Comparison of ENCODE assay signal across 8 cellular contexts in the genomic region with DNA sequence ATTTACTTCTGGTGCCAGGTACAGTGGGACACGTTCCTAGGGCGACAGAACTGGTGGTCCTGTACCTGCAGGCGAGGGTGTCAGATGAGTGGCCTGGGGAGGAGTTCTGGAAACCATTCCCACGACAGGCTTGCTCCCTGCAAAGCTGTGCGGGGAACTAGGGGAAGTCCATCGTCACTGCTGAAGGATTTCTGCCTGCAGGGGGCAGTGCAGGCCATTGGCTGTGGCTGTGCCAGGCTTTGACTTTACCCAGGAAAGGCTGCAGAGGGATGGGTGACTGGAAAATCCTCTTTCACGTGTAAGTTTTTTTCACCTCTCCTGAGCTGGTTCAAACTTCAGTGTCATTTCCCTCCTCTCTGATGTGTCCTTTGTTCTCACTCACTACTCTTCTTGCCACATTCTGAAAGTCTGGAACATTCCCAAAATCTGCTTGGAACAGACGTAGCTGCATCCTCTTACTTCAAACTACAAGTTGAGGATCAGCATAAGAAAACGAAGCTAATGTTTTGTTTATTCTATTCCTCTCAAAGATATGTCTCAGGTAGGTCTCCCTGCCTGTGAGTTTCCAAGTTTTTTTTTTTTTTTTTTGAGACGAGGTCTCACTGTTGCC.
DNase-seq lines count a peak whose midpoint lies in the region; ATAC-seq and TF ChIP-seq lines count a peak whose summit lies in the region.

No MANE protein-coding gene starts in this region.

- H3K27ac ChIP-seq in upper lobe of left lung = no peak overlapping the region

- TF ChIP-seq EP300 in upper lobe of left lung (IDR thresholded peaks at IDR 0.05) = no peak

- TF ChIP-seq POLR2A in upper lobe of left lung (IDR thresholded peaks at IDR 0.05) = no peak

- no peaks in the 10 kb centered on the region for H3K36me3 ChIP-seq in BJ (ENCODE audit: control insufficient read depth, insufficient read depth, low read length)
- no peaks in the 10 kb centered on the region for H3K36me3 ChIP-seq in upper lobe of left lung

- CTCF ChIA-PET in BJ (lab: Yijun Ruan, JAX) = interaction anchor here (0.6 to 4.1 kb wide), 15 partner anchors 8 to 260 kb away, joined by 3 to 39 read pairs (median 4); no protein-coding TSS in a partner anchor

- H3K27me3 ChIP-seq in BJ (ENCODE audit: control insufficient read depth, insufficient read depth, low read length) (no peaks in the 10 kb centered on the region), upper lobe of left lung (no peaks in the 10 kb centered on the region)

- no peak for DNase-seq in BJ (ENCODE audit: low read depth)
- peak; percentile 64 for DNase-seq in NCI-H82 treated with DMSO at 0.1 percent for 48 hours (lab: John Stamatoyannopoulos, UW; ENCODE audit: unreplicated experiment)
- DNase-seq in activated T-cell treated with anti-CD3 and anti-CD28 coated beads for 4 hours = peak; percentile 15
- peak; percentile 38 for DNase-seq in fibroblast of the aortic adventitia (ENCODE audit: low read depth)
- peak in 50 of 56 donors; percentile 6 to 85 (median 46) for DNase-seq in nucleus accumbens (lab: John Stamatoyannopoulos, UW)
- DNase-seq in upper lobe of left lung = peak in 1 of 2 donors; percentile 85

- no peaks in the 10 kb centered on the region for H3K9me3 ChIP-seq in upper lobe of left lung

- H3K4me1 ChIP-seq in upper lobe of left lung = peaks cover 0 to 15% (median 7%) of the 10 kb centered on the region in 4 donors

- ATAC-seq in GM18870 (IDR thresholded peaks at IDR 0.05; ENCODE audit: unreplicated experiment) (peak; percentile 60), HG03354 (IDR thresholded peaks at IDR 0.05; ENCODE audit: poor library complexity, severe bottlenecking, unreplicated experiment) (peak; percentile 60), upper lobe of left lung (ENCODE audit: low FRiP score in 2 of 2) (peak; percentile 79 to 81)

- WGBS in upper lobe of left lung, 2 donors = 20 to 22% methylated on average over 10 of the region's 10 CpGs

- H3K4me3 ChIP-seq in BJ (ENCODE audit: low read depth, low read length) (no peak overlapping the region), fibroblast of the aortic adventitia (ENCODE audit: low read depth, low read length) (no peak overlapping the region), upper lobe of left lung (no peak overlapping the region)

- POLR2A ChIA-PET in BJ (lab: Charles Lee) = no interaction called here

- peak; percentile 82 for TF ChIP-seq CTCF in BJ (IDR thresholded peaks at IDR 0.05; ENCODE audit: insufficient read depth, low read depth, low read length)
- TF ChIP-seq CTCF in fibroblast of the aortic adventitia (IDR thresholded peaks at IDR 0.05; ENCODE audit: insufficient read depth, low read length) = peak; percentile 71
- TF ChIP-seq CTCF in upper lobe of left lung (IDR thresholded peaks at IDR 0.05) = peak; percentile 70 to 79 (median 74)
